ENCODE assay signal across 7 cellular contexts in the genomic region with DNA sequence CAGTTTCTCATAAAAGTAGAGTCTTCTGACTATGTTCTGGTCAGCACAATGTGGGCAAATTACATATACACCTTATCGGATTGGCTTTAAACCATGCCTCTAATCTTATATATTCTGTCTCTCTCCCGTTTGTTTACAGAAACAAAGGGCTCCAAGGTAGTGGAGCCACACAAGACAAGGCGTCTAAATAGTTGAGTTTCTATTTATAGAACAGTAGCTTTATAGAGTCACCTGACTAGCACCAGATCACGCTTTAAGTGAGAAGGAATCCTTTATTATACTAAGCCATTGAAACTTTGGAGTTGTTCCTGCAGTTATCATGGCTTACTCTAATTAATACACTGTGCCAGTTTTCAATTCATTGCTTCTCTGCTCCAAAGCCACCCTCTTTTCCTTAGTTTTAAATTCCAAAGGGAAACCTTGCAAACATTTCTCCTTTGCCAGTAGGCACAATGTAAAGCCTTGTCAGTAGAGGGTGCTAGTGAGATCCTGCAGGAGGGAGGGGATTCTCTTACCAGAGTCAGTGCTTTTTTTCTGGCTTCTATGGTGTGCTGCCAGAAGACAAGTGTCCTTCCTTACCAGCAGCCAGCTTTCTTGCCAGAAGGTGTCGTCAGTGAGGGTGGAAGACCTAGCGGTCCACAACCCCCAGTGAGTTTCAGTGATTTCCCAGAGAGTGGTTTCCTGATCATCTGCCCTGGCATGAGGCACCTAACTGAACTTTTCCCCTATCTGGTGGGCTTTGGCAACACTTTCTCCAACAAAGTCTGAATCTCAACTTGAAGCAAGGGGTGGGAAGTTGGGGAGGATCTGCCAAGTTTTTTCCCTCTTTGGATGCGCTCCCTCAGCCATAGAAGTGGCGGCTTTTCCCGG.
DNase-seq lines count a peak whose midpoint lies in the region; ATAC-seq and TF ChIP-seq lines count a peak whose summit lies in the region.

No MANE protein-coding gene starts in this region.

- no peaks in the 10 kb centered on the region for H3K79me2 ChIP-seq in DOHH2 (ENCODE audit: control insufficient read depth, low read length)

- H3K36me3 Mint-ChIP-seq in activated T-helper 17 cell treated with anti-CD3 and anti-CD28 coated beads, Interleukin-2, amount 50 U/mL, for 72 hours (ENCODE audit: low read depth) = no peaks in the 10 kb centered on the region

- H3K27me3 ChIP-seq in DOHH2 (ENCODE audit: control insufficient read depth, low read length) = peaks cover 4% of the 10 kb centered on the region; the same call in 1 of the 2 replicates

- DNase-seq in NCI-H69 (lab: John Stamatoyannopoulos, UW) (peak; percentile 90), islet precursor cell (peak; percentile 94), anterior cingulate cortex (lab: John Stamatoyannopoulos, UW) (no peak)

- H3K9me3 ChIP-seq in DOHH2 (ENCODE audit: control insufficient read depth, insufficient read depth, low read length) = no peaks in the 10 kb centered on the region

- H3K4me1 ChIP-seq in DOHH2 (ENCODE audit: control insufficient read depth, low read length) = peaks cover 8% of the 10 kb centered on the region

- no peaks in the 10 kb centered on the region for H3K9me2 ChIP-seq in DOHH2 (replicated peaks; ENCODE audit: control insufficient read depth, low read length)

- ATAC-seq in GM18909 (IDR thresholded peaks at IDR 0.05; ENCODE audit: poor library complexity, unreplicated experiment) (peak; percentile 84), HG03064 (IDR thresholded peaks at IDR 0.05; ENCODE audit: low read depth, unreplicated experiment) (peak; percentile 61)
- ATAC-seq in activated T-helper 17 cell treated with anti-CD3 and anti-CD28 coated beads, Interleukin-2, amount 50 U/mL, for 72 hours (replicated peaks) = peak; percentile 68

- TF ChIP-seq CTCF in DOHH2 (IDR thresholded peaks at IDR 0.05; ENCODE audit: low read depth, low read length, poor library complexity, severe bottlenecking) = peak; percentile 72

- no peak overlapping the region for H3K27ac Mint-ChIP-seq in activated T-helper 17 cell treated with anti-CD3 and anti-CD28 coated beads, Interleukin-2, amount 50 U/mL, for 72 hours

- H3F3A ChIP-seq in DOHH2 (ENCODE audit: control insufficient read depth, insufficient read depth) = no peaks in the 10 kb centered on the region

- H3K27me3 Mint-ChIP-seq in activated T-helper 17 cell treated with anti-CD3 and anti-CD28 coated beads, Interleukin-2, amount 50 U/mL, for 72 hours = peaks cover 9% of the 10 kb centered on the region

- no peaks in the 10 kb centered on the region for H3K4me1 Mint-ChIP-seq in activated T-helper 17 cell treated with anti-CD3 and anti-CD28 coated beads, Interleukin-2, amount 50 U/mL, for 72 hours

- H4K20me1 ChIP-seq in DOHH2 (ENCODE audit: control insufficient read depth, insufficient read depth, low read depth, low read length) = no peaks in the 10 kb centered on the region

- no peak overlapping the region for H3K27ac ChIP-seq in DOHH2 (ENCODE audit: low read depth, low read length)

- no peaks in the 10 kb centered on the region for H3K9me3 Mint-ChIP-seq in activated T-helper 17 cell treated with anti-CD3 and anti-CD28 coated beads, Interleukin-2, amount 50 U/mL, for 72 hours

- H3K36me3 ChIP-seq in DOHH2 (ENCODE audit: control insufficient read depth, low read length) = no peaks in the 10 kb centered on the region

- H3K4me3 Mint-ChIP-seq in activated T-helper 17 cell treated with anti-CD3 and anti-CD28 coated beads, Interleukin-2, amount 50 U/mL, for 72 hours = no peak overlapping the region

- no peak overlapping the region for H3K4me2 ChIP-seq in DOHH2 (ENCODE audit: low read length)

- H3K4me3 ChIP-seq in DOHH2 (ENCODE audit: low read length) = no peak overlapping the region

Comparison
In these comparisons a context has a peak if more than half of its experiments do, and no peak if none do; other contexts are left out.
1. DNase-seq: peak in NCI-H69 (single experiment) and islet precursor cell (single experiment); none in anterior cingulate cortex (0 of 58).
2. Peak in every context shown above with its lines, with median percentiles within 50 percentile points of each other: ATAC-seq.